Comparison of ENCODE assay signal across 9 cellular contexts in the genomic region with DNA sequence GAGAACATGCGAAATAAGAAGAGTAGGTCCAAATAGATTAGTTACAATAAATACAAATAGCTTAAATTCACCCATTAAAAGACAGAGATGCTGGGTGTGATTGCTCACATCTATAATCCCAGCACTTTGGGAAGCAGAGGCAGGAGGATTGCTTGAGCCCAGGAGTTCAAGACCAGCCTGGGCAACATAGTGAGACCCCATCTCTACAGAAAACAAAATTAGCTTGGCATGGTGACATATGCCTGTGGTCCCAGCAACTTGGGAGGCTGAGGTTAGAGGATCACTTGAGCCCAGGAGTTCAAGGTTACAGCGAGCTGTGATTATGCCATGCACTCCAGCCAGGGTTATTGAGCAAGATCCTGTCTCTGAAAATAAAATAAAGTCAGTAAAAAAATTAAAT.
"Had no signal": no experiment of that assay in that cellular context is flagged by ENCODE, and none has a peak within 500 bp of the region (broad histone marks: within the 10 kb centered on the region; RNA-seq: fewer than 3 reads in every experiment).

No MANE protein-coding gene starts in this region.

- H3K4me1 ChIP-seq: HAP-1 had no signal

- DNase-seq: GM23248, GOT3, H7, H9, HCEC 1CT, HFFc6 had no signal

- H3K4me3 ChIP-seq: GM23248, GM23338, HAP-1 had no signal

- H3K4me3 Mint-ChIP-seq: GM23338, H9, HFFc6 had no signal

- H3K36me3 ChIP-seq: HAP-1 had no signal

- H3K9me3 ChIP-seq: HAP-1 had no signal

- H3K27ac Mint-ChIP-seq: GM23338, H9, HFFc6 had no signal

- H3K27ac ChIP-seq: GM23248 had no signal

- ATAC-seq: GM23338, HCT116 had no signal

- H3K4me2 ChIP-seq: GM23338 had no signal

- H2AFZ ChIP-seq: GM23248, GM23338 had no signal

- H3K9me3 Mint-ChIP-seq: HFFc6 had no signal
